Comparison of ENCODE assay signal across 1 cellular context in genomic region chr11:18699848-18700261, GRCh38.
TF ChIP-seq lines count a peak whose summit lies in the region.

No MANE protein-coding gene starts in this region.

TF ChIP-seq in H1, 55 proteins besides CTCF, POLR2A, EP300 and RAD21 (continued from another document):
- TF ChIP-seq JUND (IDR thresholded peaks at IDR 0.05; ENCODE audit: low read length) (no peak), CREB1 (IDR thresholded peaks at IDR 0.05) (no peak), EGR1 (IDR thresholded peaks at IDR 0.05; ENCODE audit: borderline replicate concordance, low read depth, low read length) (no peak), SP4 (IDR thresholded peaks at IDR 0.05; ENCODE audit: low read length) (no peak), TCF12 (IDR thresholded peaks at IDR 0.05; ENCODE audit: low read depth, low read length) (no peak), POLR2AphosphoS5 (IDR thresholded peaks at IDR 0.05; ENCODE audit: low read depth, low read length) (no peak), PHF8 (conservative IDR thresholded peaks at IDR 0.05; ENCODE audit: low read depth, low read length) (no peak), FOSL1 (IDR thresholded peaks at IDR 0.05; ENCODE audit: insufficient read depth, low read depth, low read length) (no peak), KDM1A (IDR thresholded peaks at IDR 0.05; ENCODE audit: borderline replicate concordance, low read length) (no peak), KDM5A (IDR thresholded peaks at IDR 0.05; ENCODE audit: low read length) (no peak), EZH2 (IDR thresholded peaks at IDR 0.05; ENCODE audit: low read depth, low read length, severe bottlenecking) (no peak), SUZ12 (IDR thresholded peaks at IDR 0.05; ENCODE audit: low read length) (no peak), HDAC6 (IDR thresholded peaks at IDR 0.05; ENCODE audit: low read depth, low read length) (no peak)
